In genomic region chr7:4519819-4520520, GRCh38 we compare ENCODE assay signal across 22 cellular contexts.
"Had no signal": no experiment of that assay in that cellular context is flagged by ENCODE, and none has a peak within 500 bp of the region (broad histone marks: within the 10 kb centered on the region; RNA-seq: fewer than 3 reads in every experiment).

No MANE protein-coding gene starts in this region.

- H3K4me1 ChIP-seq: body of pancreas, esophagus muscularis mucosa, heart right ventricle, lower lobe of right lung, right atrium auricular region, transverse colon, vagina had no signal

- H3K36me3 ChIP-seq: esophagus muscularis mucosa, heart right ventricle, lower lobe of right lung, right atrium auricular region, transverse colon, vagina had no signal

- H3K4me3 Mint-ChIP-seq: activated CD4-positive, alpha-beta memory T cell treated with anti-CD3 and anti-CD28 coated beads, Interleukin-2, amount 10 ng/mL, durations not matched to agents 7 days and 5 days; activated naive CD4-positive, alpha-beta T cell treated with anti-CD3 and anti-CD28 coated beads for 36 hours; central memory CD8-positive, alpha-beta T cell; mesothelial cell of epicardium; natural killer cell treated with Interleukin-12 subunit alpha and Interleukin-12 subunit beta and Interleukin-15 and Interleukin-18, amount 100 ng/mL, for 72 hours had no signal

- H3K4me1 Mint-ChIP-seq: activated CD4-positive, alpha-beta memory T cell treated with anti-CD3 and anti-CD28 coated beads, Interleukin-2, amount 10 ng/mL, durations not matched to agents 7 days and 5 days; central memory CD8-positive, alpha-beta T cell; mesothelial cell of epicardium had no signal

- H3K36me3 Mint-ChIP-seq: mesothelial cell of epicardium; natural killer cell treated with Interleukin-12 subunit alpha and Interleukin-12 subunit beta and Interleukin-15 and Interleukin-18, amount 100 ng/mL, for 72 hours had no signal

- DNase-seq: activated CD4-positive, alpha-beta memory T cell treated with anti-CD3 and anti-CD28 coated beads, Interleukin-2, amount 10 ng/mL, durations not matched to agents 7 days and 5 days; activated CD4-positive, alpha-beta T cell treated with anti-CD3 and anti-CD28 coated beads for 48 hours; activated CD4-positive, CD25-positive, alpha-beta regulatory T cell; activated naive CD4-positive, alpha-beta T cell treated with anti-CD3 and anti-CD28 coated beads for 36 hours; activated T-cell treated with anti-CD3 and anti-CD28 coated beads, Interleukin-2, amount 50 U/mL, for 1 hour; body of pancreas; effector CD4-positive, alpha-beta T cell; heart right ventricle; left colon; lower lobe of right lung; nucleus accumbens; stimulated activated naive CD8-positive, alpha-beta T cell treated with anti-CD3 and anti-CD28 coated beads, Interleukin-15, Interleukin-2, amounts not matched to agents 100 U/mL and 50 U/mL, for 24 hours; substantia nigra; transverse colon had no signal

- H3K27ac Mint-ChIP-seq: activated CD4-positive, alpha-beta memory T cell treated with anti-CD3 and anti-CD28 coated beads, Interleukin-2, amount 10 ng/mL, durations not matched to agents 7 days and 5 days; activated naive CD4-positive, alpha-beta T cell treated with anti-CD3 and anti-CD28 coated beads for 36 hours; activated T-helper 2 cell treated with anti-CD3 and anti-CD28 coated beads, Interferon-gamma antibody, Interleukin-2, Interleukin-4, amounts not matched to agents 10 μg/mL and 5 μg/mL and 100 μg/mL, durations not matched to agents 14 hours and 24 hours and 36 hours; mesothelial cell of epicardium; natural killer cell treated with Interleukin-12 subunit alpha and Interleukin-12 subunit beta and Interleukin-15 and Interleukin-18, amount 100 ng/mL, for 72 hours had no signal

- H3K9me3 ChIP-seq: body of pancreas, lower lobe of right lung, transverse colon, vagina had no signal

- H3K4me3 ChIP-seq: body of pancreas, coronary artery, esophagus muscularis mucosa, heart right ventricle, lower lobe of right lung, right atrium auricular region, transverse colon, vagina had no signal

- H3K27ac ChIP-seq: body of pancreas, coronary artery, esophagus muscularis mucosa, heart right ventricle, lower lobe of right lung, right atrium auricular region, transverse colon, vagina had no signal

- H3K27me3 ChIP-seq: body of pancreas, right atrium auricular region, transverse colon, vagina had no signal

- H3K9me3 Mint-ChIP-seq: activated CD4-positive, alpha-beta memory T cell treated with anti-CD3 and anti-CD28 coated beads, Interleukin-2, amount 10 ng/mL, durations not matched to agents 7 days and 5 days; activated naive CD4-positive, alpha-beta T cell treated with anti-CD3 and anti-CD28 coated beads for 36 hours; activated T-helper 2 cell treated with anti-CD3 and anti-CD28 coated beads, Interferon-gamma antibody, Interleukin-2, Interleukin-4, amounts not matched to agents 10 μg/mL and 5 μg/mL and 100 μg/mL, durations not matched to agents 14 hours and 24 hours and 36 hours; central memory CD8-positive, alpha-beta T cell; natural killer cell treated with Interleukin-12 subunit alpha and Interleukin-12 subunit beta and Interleukin-15 and Interleukin-18, amount 100 ng/mL, for 72 hours had no signal
